21 cellular contexts compared by ENCODE assay signal in genomic region chr9:132937463-132937901, GRCh38. TPM values are rescaled to one million over a fixed set of nuclear protein-coding genes. Genes with fewer than 3 reads are reported as not detected.
DNase-seq lines count a peak whose midpoint lies in the region; ATAC-seq and TF ChIP-seq lines count a peak whose summit lies in the region.
"Had no signal": no experiment of that assay in that cellular context is flagged by ENCODE, and none has a peak within 500 bp of the region (broad histone marks: within the 10 kb centered on the region; RNA-seq: fewer than 3 reads in every experiment).

No MANE protein-coding gene starts in this region.

- no peak overlapping the region for H3K4me3 Mint-ChIP-seq in GM23338
- H3K4me3 Mint-ChIP-seq: activated CD4-positive, alpha-beta T cell treated with anti-CD3 and anti-CD28 coated beads, Interleukin-2, amount 10 ng/mL, durations not matched to agents 24 days and 14 days; activated T-helper 17 cell treated with anti-CD3 and anti-CD28 coated beads, Interleukin-2, amount 50 U/mL, for 72 hours; H9; immature natural killer cell; nephron progenitor cell had no signal

- no peak overlapping the region for H3K27ac Mint-ChIP-seq in GM23338
- H3K27ac Mint-ChIP-seq: activated CD4-positive, alpha-beta T cell treated with anti-CD3 and anti-CD28 coated beads, Interleukin-2, amount 10 ng/mL, durations not matched to agents 24 days and 14 days; activated T-helper 17 cell treated with anti-CD3 and anti-CD28 coated beads, Interleukin-2, amount 50 U/mL, for 72 hours; H9; immature natural killer cell; nephron progenitor cell had no signal

- DNase-seq in A172 (ENCODE audit: low spot score) (peak; percentile 50), M059J (ENCODE audit: low read depth) (peak; percentile 73), choroid plexus epithelial cell (ENCODE audit: low read depth) (peak; percentile 17), GM23338 (ENCODE audit: low spot score) (no peak), erythroblast (lab: John Stamatoyannopoulos, UW) (no peak)
- no peak for DNase-seq in stimulated activated CD4-positive, alpha-beta T cell treated with anti-CD3 and anti-CD28 coated beads, Interleukin-4, amount 100 ng/mL, for 24 hours
- DNase-seq: activated CD4-positive, alpha-beta T cell treated with anti-CD3 and anti-CD28 coated beads, Interleukin-2, amount 10 ng/mL, durations not matched to agents 24 days and 14 days; BE2C; COR-L47; DND-41; H9; immature natural killer cell; left ventricle myocardium superior; NCI-H1694 treated with DMSO at 0.1 percent for 48 hours; NCI-H774; nephron progenitor cell; SHP77 had no signal

- H2AFZ ChIP-seq in GM23338, result no peak overlapping the region

- H4K20me1 ChIP-seq in GM23338 (replicated peaks; ENCODE audit: insufficient read depth), result peaks cover 24% of the 10 kb centered on the region

- no peaks in the 10 kb centered on the region for H3K9me2 ChIP-seq in GM23338 (ENCODE audit: insufficient read depth)

- H3K36me3 ChIP-seq in GM23338 (ENCODE audit: insufficient read depth), result no peaks in the 10 kb centered on the region
- H3K36me3 ChIP-seq: BE2C had no signal

- ATAC-seq in GM23338, result no peak
- ATAC-seq: A549; activated T-helper 17 cell treated with anti-CD3 and anti-CD28 coated beads, Interleukin-2, amount 50 U/mL, for 72 hours; sciatic nerve had no signal

- H3K4me3 ChIP-seq in choroid plexus epithelial cell (ENCODE audit: low read depth, low read length), result no peak overlapping the region
- H3K4me3 ChIP-seq in GM23338, result no peak overlapping the region
- H3K4me3 ChIP-seq: A549, coronary artery had no signal

- H3K27me3 Mint-ChIP-seq in GM23338 (ENCODE audit: insufficient read depth, low read depth, poor library complexity), result no peaks in the 10 kb centered on the region
- H3K27me3 Mint-ChIP-seq: activated CD4-positive, alpha-beta T cell treated with anti-CD3 and anti-CD28 coated beads, Interleukin-2, amount 10 ng/mL, durations not matched to agents 24 days and 14 days; activated T-helper 17 cell treated with anti-CD3 and anti-CD28 coated beads, Interleukin-2, amount 50 U/mL, for 72 hours had no signal

- H3K27ac ChIP-seq in GM23338 (ENCODE audit: low read depth), result no peak overlapping the region
- H3K27ac ChIP-seq: A549, coronary artery had no signal

- TF ChIP-seq POLR2A in erythroblast (IDR thresholded peaks at IDR 0.05; ENCODE audit: low read length), result no peak

- H3K36me3 Mint-ChIP-seq in GM23338 (ENCODE audit: low read depth), result peaks cover 3% of the 10 kb centered on the region; the same call in 1 of the 3 replicates

- no peak for TF ChIP-seq CTCF in choroid plexus epithelial cell (conservative IDR thresholded peaks at IDR 0.05; ENCODE audit: low read depth, low read length)
- TF ChIP-seq CTCF in GM23338 (conservative IDR thresholded peaks at IDR 0.05; ENCODE audit: low read depth in 2 of 2), result no peak

- H3K4me1 ChIP-seq in GM23338 (ENCODE audit: insufficient read depth), result peaks cover 19% of the 10 kb centered on the region
- H3K4me1 ChIP-seq: BE2C had no signal

- H3K79me2 ChIP-seq in GM23338 (replicated peaks; ENCODE audit: insufficient read depth), result peaks cover 80% of the 10 kb centered on the region

- H3K4me2 ChIP-seq in GM23338, result no peak overlapping the region
- H3K4me2 ChIP-seq: A549 had no signal

- no peaks in the 10 kb centered on the region for H3K27me3 ChIP-seq in GM23338 (ENCODE audit: insufficient read depth)
- H3K27me3 ChIP-seq: BE2C had no signal

- no peaks in the 10 kb centered on the region for H3F3A ChIP-seq in GM23338 (replicated peaks; ENCODE audit: low read depth)

- H3K4me1 Mint-ChIP-seq in GM23338, result peaks cover 29% of the 10 kb centered on the region

- no peaks in the 10 kb centered on the region for H3K9me3 Mint-ChIP-seq in GM23338
- H3K9me3 Mint-ChIP-seq: activated CD4-positive, alpha-beta T cell treated with anti-CD3 and anti-CD28 coated beads, Interleukin-2, amount 10 ng/mL, durations not matched to agents 24 days and 14 days; activated T-helper 17 cell treated with anti-CD3 and anti-CD28 coated beads, Interleukin-2, amount 50 U/mL, for 72 hours; H9; immature natural killer cell; nephron progenitor cell had no signal

TF ChIP-seq in GM23338, 12 proteins besides CTCF, POLR2A, EP300 and RAD21:
- TF ChIP-seq POLR2AphosphoS5 (IDR thresholded peaks at IDR 0.05; ENCODE audit: low read depth), result no peak
- TF ChIP-seq EZH2 (IDR thresholded peaks at IDR 0.05; ENCODE audit: low read depth, unreplicated experiment), result no peak
- no peak for TF ChIP-seq JUNB (IDR thresholded peaks at IDR 0.05; ENCODE audit: unreplicated experiment)
- no peak for TF ChIP-seq ETS1 (IDR thresholded peaks at IDR 0.05)
- TF ChIP-seq CREB1 (CRISPR knock-in tag; IDR thresholded peaks at IDR 0.05; ENCODE audit: low read depth), result no peak
TF ChIP-seq in GM23338: peak in this region for 0.

RNA-seq across cellular contexts. Expression of gene TSC1, which starts 6.9 kb away (rescaled TPM):
- total RNA-seq in A172 (2014; rRNA removed; shearing (Covaris generic)), result 25.3 and 28.2 TPM in 2 replicates
- 21.7 and 29.4 TPM in 2 replicates for total RNA-seq in M059J (2014; rRNA removed; shearing (Covaris generic))
- total RNA-seq in GM23338 (2014; rRNA removed; shearing (Covaris generic)), result 43.2 and 48.0 TPM in 2 replicates
- 20.1 and 23.7 TPM in 2 replicates for polyA plus RNA-seq in GM23338 (2016; fragmentation: Nextera tagmentation; extraction: Ambion mirVana)

RNA-seq across cellular contexts. Expression of gene GFI1B, which starts 41.0 kb away (rescaled TPM):
- total RNA-seq in A172 (2014; rRNA removed; shearing (Covaris generic)), result 0.19 and 0.47 TPM in 2 replicates
- total RNA-seq in M059J (2014; rRNA removed; shearing (Covaris generic)), result 0.30 TPM in 1 of 2 replicates, not detected in the other
- 0.38 and 1.0 TPM in 2 replicates for total RNA-seq in GM23338 (2014; rRNA removed; shearing (Covaris generic))
- polyA plus RNA-seq in GM23338 (2016; fragmentation: Nextera tagmentation; extraction: Ambion mirVana), result 0.28 TPM in 1 of 2 replicates, not detected in the other
- total RNA-seq: activated CD4-positive, alpha-beta T cell treated with anti-CD3 and anti-CD28 coated beads, Interleukin-2, amount 10 ng/mL, durations not matched to agents 24 days and 14 days; activated T-helper 17 cell treated with anti-CD3 and anti-CD28 coated beads, Interleukin-2, amount 50 U/mL, for 72 hours; H9; sciatic nerve had no signal

RNA-seq across cellular contexts. Expression of gene SPACA9, which starts 58.8 kb away (rescaled TPM):
- 5.1 and 9.6 TPM in 2 replicates for total RNA-seq in A172 (2014; rRNA removed; shearing (Covaris generic))
- total RNA-seq in M059J (2014; rRNA removed; shearing (Covaris generic)), result 0.91 and 3.0 TPM in 2 replicates
- total RNA-seq in GM23338 (2014; rRNA removed; shearing (Covaris generic)), result 0.78 and 1.5 TPM in 2 replicates
- polyA plus RNA-seq in GM23338 (2016; fragmentation: Nextera tagmentation; extraction: Ambion mirVana), result 0.85 and 1.1 TPM in 2 replicates

RNA-seq across cellular contexts. Expression of gene AK8, which starts 59.4 kb away (rescaled TPM):
- 0.43 and 0.90 TPM in 2 replicates for total RNA-seq in A172 (2014; rRNA removed; shearing (Covaris generic))
- total RNA-seq in M059J (2014; rRNA removed; shearing (Covaris generic)), result 0.34 TPM in 1 of 2 replicates, not detected in the other
- 0.14 and 0.82 TPM in 2 replicates for total RNA-seq in GM23338 (2014; rRNA removed; shearing (Covaris generic))
- polyA plus RNA-seq in GM23338 (2016; fragmentation: Nextera tagmentation; extraction: Ambion mirVana), result 0.70 and 0.78 TPM in 2 replicates
- total RNA-seq: activated CD4-positive, alpha-beta T cell treated with anti-CD3 and anti-CD28 coated beads, Interleukin-2, amount 10 ng/mL, durations not matched to agents 24 days and 14 days had no signal

Comparison
In these comparisons a context has a peak if more than half of its experiments do, and no peak if none do; other contexts are left out.
1. DNase-seq: peak in A172 (single experiment), M059J (single experiment) and choroid plexus epithelial cell (single experiment); none in GM23338 (single experiment), erythroblast (0 of 2) and stimulated activated CD4-positive, alpha-beta T cell treated with anti-CD3 and anti-CD28 coated beads, Interleukin-4, amount 100 ng/mL, for 24 hours (single experiment).